8 cellular contexts compared by ENCODE assay signal in the genomic region with DNA sequence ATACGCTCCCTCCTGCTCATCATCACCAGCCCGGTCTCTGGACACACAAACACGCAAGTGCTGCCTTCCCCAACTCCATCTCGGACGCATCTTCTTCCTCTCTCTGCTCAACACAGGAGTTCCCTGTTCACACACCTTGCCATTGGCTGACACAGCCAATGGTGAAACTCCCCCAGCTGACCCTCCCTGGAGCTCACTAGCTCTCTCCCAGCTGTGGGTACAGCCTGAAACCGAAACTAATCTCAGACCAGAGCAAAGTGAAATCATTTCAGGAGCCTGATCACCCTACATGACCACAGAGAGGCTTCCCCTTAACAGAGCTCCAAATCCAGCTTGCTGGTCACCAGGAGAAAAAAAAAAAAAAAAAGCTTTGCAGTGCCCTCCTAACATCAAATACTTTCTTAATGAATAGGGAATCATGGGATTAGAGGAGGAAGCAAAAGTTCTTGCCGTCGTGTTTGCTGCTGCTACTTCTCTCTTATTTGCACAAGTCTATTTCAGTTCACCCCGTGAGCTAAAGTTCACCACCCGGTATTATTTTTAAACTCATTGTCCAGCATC. TPM values are rescaled to one million over a fixed set of nuclear protein-coding genes. Genes with fewer than 3 reads are reported as not detected.
DNase-seq lines count a peak whose midpoint lies in the region; ATAC-seq and TF ChIP-seq lines count a peak whose summit lies in the region.

No MANE protein-coding gene starts in this region.

- no peak for TF ChIP-seq EP300 in suprapubic skin (IDR thresholded peaks at IDR 0.05)

- H3K9ac ChIP-seq in liver (ENCODE audit: low read depth in 1 of 2, low read length in 2 of 2), result peak overlapping the region; percentile 7 to 63

- WGBS in liver, result 10% methylated on average over 10 of the region's 10 CpGs
- WGBS in suprapubic skin, result 12% methylated on average over 10 of the region's 10 CpGs

- no peaks in the 10 kb centered on the region for H3K27me3 ChIP-seq in liver (ENCODE audit: control insufficient read depth in 4 of 4, insufficient read depth in 4 of 4, low read length in 3 of 4)
- H3K27me3 ChIP-seq in suprapubic skin, result no peaks in the 10 kb centered on the region

- TF ChIP-seq CTCF in liver (IDR thresholded peaks at IDR 0.05; ENCODE audit: low read depth, low read length, missing input control), result no peak
- TF ChIP-seq CTCF in suprapubic skin (IDR thresholded peaks at IDR 0.05), result no peak

- TF ChIP-seq RAD21 in liver (IDR thresholded peaks at IDR 0.05), result peak; percentile 13 to 45

- H3K4me3 ChIP-seq in liver (ENCODE audit: low read depth in 1 of 3, low read length in 3 of 3), result peak overlapping the region; percentile 39 to 72 (median 54)
- peak overlapping the region; percentile 47 for H3K4me3 ChIP-seq in suprapubic skin

- DNase-seq in GDM1 (lab: John Stamatoyannopoulos, UW) (peak; percentile 65), HPDE6-E6E7 (ENCODE audit: extremely low spot score) (peak; percentile 89), SHP77 treated with DMSO at 0.1 percent for 48 hours (lab: John Stamatoyannopoulos, UW) (peak; percentile 40), suprapubic skin (ENCODE audit: low spot score in 2 of 2) (no peak)
- peak; percentile 19 for DNase-seq in central memory CD4-positive, alpha-beta T cell
- DNase-seq in stimulated activated CD4-positive, alpha-beta T cell treated with anti-CD3 and anti-CD28 coated beads, Interleukin-12 subunit alpha, Interleukin-12 subunit beta, amount 100 ng/mL, for 4 hours, result no peak

- H3K9me3 ChIP-seq in liver (ENCODE audit: control insufficient read depth in 4 of 4, low read length in 3 of 4) (no peaks in the 10 kb centered on the region), suprapubic skin (no peaks in the 10 kb centered on the region)

- TF ChIP-seq POLR2A in suprapubic skin (IDR thresholded peaks at IDR 0.05), result no peak

- H3K36me3 ChIP-seq in liver (ENCODE audit: control insufficient read depth in 4 of 4, insufficient read depth in 3 of 4, low read depth in 1 of 4, low read length in 3 of 4) (no peaks in the 10 kb centered on the region), suprapubic skin (no peaks in the 10 kb centered on the region)

- H3K27ac ChIP-seq in liver (ENCODE audit: low read depth in 1 of 2, low read length in 2 of 2) (peak overlapping the region; percentile 67 to 72), suprapubic skin (peak overlapping the region; percentile 78)

- peak; percentile 76 for ATAC-seq in GM21515 (IDR thresholded peaks at IDR 0.05; ENCODE audit: unreplicated experiment)

- peaks cover 0 to 15% (median 8%) of the 10 kb centered on the region in 4 donors for H3K4me1 ChIP-seq in liver (ENCODE audit: control insufficient read depth in 4 of 4, insufficient read depth in 4 of 4, low read length in 3 of 4)
- peaks cover 76% of the 10 kb centered on the region for H3K4me1 ChIP-seq in suprapubic skin

TF ChIP-seq in liver, 16 proteins besides CTCF, POLR2A, EP300 and RAD21:
- no peak for TF ChIP-seq JUND (IDR thresholded peaks at IDR 0.05)
- no peak for TF ChIP-seq EGR1 (IDR thresholded peaks at IDR 0.05; ENCODE audit: low read depth in 2 of 2)
- TF ChIP-seq, protein P1, sequence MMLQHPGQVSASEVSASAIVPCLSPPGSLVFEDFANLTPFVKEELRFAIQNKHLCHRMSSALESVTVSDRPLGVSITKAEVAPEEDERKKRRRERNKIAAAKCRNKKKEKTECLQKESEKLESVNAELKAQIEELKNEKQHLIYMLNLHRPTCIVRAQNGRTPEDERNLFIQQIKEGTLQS (IDR thresholded peaks at IDR 0.05), result no peak
- TF ChIP-seq, protein P2, sequence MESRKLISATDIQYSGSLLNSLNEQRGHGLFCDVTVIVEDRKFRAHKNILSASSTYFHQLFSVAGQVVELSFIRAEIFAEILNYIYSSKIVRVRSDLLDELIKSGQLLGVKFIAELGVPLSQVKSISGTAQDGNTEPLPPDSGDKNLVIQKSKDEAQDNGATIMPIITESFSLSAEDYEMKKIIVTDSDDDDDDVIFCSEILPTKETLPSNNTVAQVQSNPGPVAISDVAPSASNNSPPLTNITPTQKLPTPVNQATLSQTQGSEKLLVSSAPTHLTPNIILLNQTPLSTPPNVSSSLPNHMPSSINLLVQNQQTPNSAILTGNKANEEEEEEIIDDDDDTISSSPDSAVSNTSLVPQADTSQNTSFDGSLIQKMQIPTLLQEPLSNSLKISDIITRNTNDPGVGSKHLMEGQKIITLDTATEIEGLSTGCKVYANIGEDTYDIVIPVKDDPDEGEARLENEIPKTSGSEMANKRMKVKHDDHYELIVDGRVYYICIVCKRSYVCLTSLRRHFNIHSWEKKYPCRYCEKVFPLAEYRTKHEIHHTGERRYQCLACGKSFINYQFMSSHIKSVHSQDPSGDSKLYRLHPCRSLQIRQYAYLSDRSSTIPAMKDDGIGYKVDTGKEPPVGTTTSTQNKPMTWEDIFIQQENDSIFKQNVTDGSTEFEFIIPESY (IDR thresholded peaks at IDR 0.05), result no peak
- TF ChIP-seq, protein P3, sequence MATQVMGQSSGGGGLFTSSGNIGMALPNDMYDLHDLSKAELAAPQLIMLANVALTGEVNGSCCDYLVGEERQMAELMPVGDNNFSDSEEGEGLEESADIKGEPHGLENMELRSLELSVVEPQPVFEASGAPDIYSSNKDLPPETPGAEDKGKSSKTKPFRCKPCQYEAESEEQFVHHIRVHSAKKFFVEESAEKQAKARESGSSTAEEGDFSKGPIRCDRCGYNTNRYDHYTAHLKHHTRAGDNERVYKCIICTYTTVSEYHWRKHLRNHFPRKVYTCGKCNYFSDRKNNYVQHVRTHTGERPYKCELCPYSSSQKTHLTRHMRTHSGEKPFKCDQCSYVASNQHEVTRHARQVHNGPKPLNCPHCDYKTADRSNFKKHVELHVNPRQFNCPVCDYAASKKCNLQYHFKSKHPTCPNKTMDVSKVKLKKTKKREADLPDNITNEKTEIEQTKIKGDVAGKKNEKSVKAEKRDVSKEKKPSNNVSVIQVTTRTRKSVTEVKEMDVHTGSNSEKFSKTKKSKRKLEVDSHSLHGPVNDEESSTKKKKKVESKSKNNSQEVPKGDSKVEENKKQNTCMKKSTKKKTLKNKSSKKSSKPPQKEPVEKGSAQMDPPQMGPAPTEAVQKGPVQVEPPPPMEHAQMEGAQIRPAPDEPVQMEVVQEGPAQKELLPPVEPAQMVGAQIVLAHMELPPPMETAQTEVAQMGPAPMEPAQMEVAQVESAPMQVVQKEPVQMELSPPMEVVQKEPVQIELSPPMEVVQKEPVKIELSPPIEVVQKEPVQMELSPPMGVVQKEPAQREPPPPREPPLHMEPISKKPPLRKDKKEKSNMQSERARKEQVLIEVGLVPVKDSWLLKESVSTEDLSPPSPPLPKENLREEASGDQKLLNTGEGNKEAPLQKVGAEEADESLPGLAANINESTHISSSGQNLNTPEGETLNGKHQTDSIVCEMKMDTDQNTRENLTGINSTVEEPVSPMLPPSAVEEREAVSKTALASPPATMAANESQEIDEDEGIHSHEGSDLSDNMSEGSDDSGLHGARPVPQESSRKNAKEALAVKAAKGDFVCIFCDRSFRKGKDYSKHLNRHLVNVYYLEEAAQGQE (IDR thresholded peaks at IDR 0.05), result peak; percentile 32
- TF ChIP-seq TAF1 (conservative IDR thresholded peaks at IDR 0.05), result no peak
- TF ChIP-seq HNF4G (IDR thresholded peaks at IDR 0.05), result no peak
- TF ChIP-seq YY1 (IDR thresholded peaks at IDR 0.05), result peak; percentile 39
- peak; percentile 23 for TF ChIP-seq NR2F2 (IDR thresholded peaks at IDR 0.05)
- no peak for TF ChIP-seq GABPA (IDR thresholded peaks at IDR 0.05 in 1 of 2, conservative IDR thresholded peaks at IDR 0.05 in 1 of 2)
- TF ChIP-seq FOXA1 (IDR thresholded peaks at IDR 0.05), result no peak
- no peak for TF ChIP-seq FOXA2 (IDR thresholded peaks at IDR 0.05)
- TF ChIP-seq, protein P4, sequence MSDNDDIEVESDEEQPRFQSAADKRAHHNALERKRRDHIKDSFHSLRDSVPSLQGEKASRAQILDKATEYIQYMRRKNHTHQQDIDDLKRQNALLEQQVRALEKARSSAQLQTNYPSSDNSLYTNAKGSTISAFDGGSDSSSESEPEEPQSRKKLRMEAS (IDR thresholded peaks at IDR 0.05), result peak; percentile 36
- peak; percentile 80 for TF ChIP-seq SP1 (IDR thresholded peaks at IDR 0.05)
- peak; percentile 35 to 43 for TF ChIP-seq HNF4A (conservative IDR thresholded peaks at IDR 0.05)
- TF ChIP-seq RXRA (IDR thresholded peaks at IDR 0.05), result peak; percentile 52 to 64

RNA-seq across cellular contexts. Expression of a gene that starts 8.3 kb away (rescaled TPM):
- 1 to 10 TPM; 2.6 to 3.2 TPM for total RNA-seq in liver
- 1 to 10 TPM; 3.6 to 4.9 TPM for polyA plus RNA-seq in liver
- total RNA-seq in suprapubic skin, result 10 to 100 TPM in 2 of 4 donors, 1 to 10 TPM in 2; 5.1 to 34.2 (median 12.8) TPM

RNA-seq across cellular contexts. Expression of a gene that starts 41.2 kb away (rescaled TPM):
- 10 to 100 TPM; 14.6 to 26.2 TPM for total RNA-seq in liver
- 1 to 10 TPM; 7.9 to 8.2 TPM for polyA plus RNA-seq in liver
- 10 to 100 TPM; 45.3 to 76.0 (median 63.7) TPM for total RNA-seq in suprapubic skin

Comparison
In these comparisons a context has a peak if more than half of its experiments do, and no peak if none do; other contexts are left out.
1. DNase-seq: peak in GDM1 (single experiment), HPDE6-E6E7 (single experiment), SHP77 treated with DMSO at 0.1 percent for 48 hours (single experiment) and central memory CD4-positive, alpha-beta T cell (single experiment); none in suprapubic skin (0 of 2) and stimulated activated CD4-positive, alpha-beta T cell treated with anti-CD3 and anti-CD28 coated beads, Interleukin-12 subunit alpha, Interleukin-12 subunit beta, amount 100 ng/mL, for 4 hours (single experiment).